19 cellular contexts compared by ENCODE assay signal in genomic region chr12:103768467-103769123, GRCh38.
DNase-seq lines count a peak whose midpoint lies in the region; ATAC-seq, FAIRE-seq and TF ChIP-seq lines count a peak whose summit lies in the region.
"Had no signal": no experiment of that assay in that cellular context is flagged by ENCODE, and none has a peak within 500 bp of the region (broad histone marks: within the 10 kb centered on the region; RNA-seq: fewer than 3 reads in every experiment).

No MANE protein-coding gene starts in this region.

- ATAC-seq in A549 (peak; percentile 67 to 74), HCT116 (peak; percentile 53)
- ATAC-seq in activated CD4-positive, CD25-positive, alpha-beta regulatory T cell treated with anti-CD3 and anti-CD28 coated beads, Interleukin-2, amount 50 U/mL, for 24 hours: no peak
- ATAC-seq: lower lobe of right lung had no signal

- TF ChIP-seq RAD21 in A549 (conservative IDR thresholded peaks at IDR 0.05 in 1 of 2, IDR thresholded peaks at IDR 0.05 in 1 of 2) (peak in 1 of 2 experiments; percentile 24; a peak in 1 of 5 replicates), HCT116 (IDR thresholded peaks at IDR 0.05; ENCODE audit: low read depth) (no peak)

- RAD21 ChIA-PET in HCT116 (lab: Charles Lee; ENCODE audit: low non-redundant PET in 1 of 2, low total read pairs in 2 of 2, uncharacterized antibody in 2 of 2, unreplicated experiment in 2 of 2): no interaction called here

- H3K9ac ChIP-seq in HCT116 (ENCODE audit: low read length): no peak overlapping the region

- BruUV-seq in HCT116 (replicated peaks; lab: Mats Ljungman, UMichigan): no TSS peak

- TF ChIP-seq POLR2A in A549 (IDR thresholded peaks at IDR 0.05; ENCODE audit: low read length) (no peak), HCT116 (IDR thresholded peaks at IDR 0.05; ENCODE audit: borderline replicate concordance, extremely low read depth, insufficient read depth, insufficient read length) (no peak)

- no peak for FAIRE-seq in A549 (lab: Jason Lieb, UNC)
- FAIRE-seq: astrocyte, G401.6 had no signal

- H3K9me2 ChIP-seq in HCT116 (ENCODE audit: insufficient read depth): no peaks in the 10 kb centered on the region

- H3K4me3 ChIP-seq in A549 (no peak overlapping the region), HCT116 (replicated peaks in 1 of 2; ENCODE audit: low read depth in 1 of 2, low read length in 2 of 2) (no peak overlapping the region), choroid plexus epithelial cell (ENCODE audit: low read depth, low read length) (no peak overlapping the region)
- H3K4me3 ChIP-seq: lower lobe of right lung, ovary, SJCRH30 had no signal

- H3K4me2 ChIP-seq in A549 (no peak overlapping the region), HCT116 (ENCODE audit: low read length) (no peak overlapping the region)

- CTCF ChIA-PET in A549 (lab: Yijun Ruan, JAX): interaction anchor here (1.3 to 7.7 kb wide), 4 partner anchors 12 to 143 kb away, joined by 4 to 80 read pairs (median 24); no protein-coding TSS in a partner anchor
- CTCF ChIA-PET in HCT116 (lab: Charles Lee): no interaction called here

- H3K9me3 ChIP-seq in A549 (no peaks in the 10 kb centered on the region), HCT116 (ENCODE audit: control insufficient read depth in 1 of 2, insufficient read depth in 1 of 2, low read depth in 1 of 2, low read length in 2 of 2) (no peaks in the 10 kb centered on the region)
- H3K9me3 ChIP-seq: lower lobe of right lung, ovary, SJCRH30 had no signal

- intact Hi-C loops in HCT116 (cut with micrococcal nuclease): no loop called here

- H3K36me3 ChIP-seq in HCT116 (ENCODE audit: control insufficient read depth in 1 of 2, insufficient read depth in 2 of 2, low read length in 2 of 2): peaks cover 0 to 3% of the 10 kb centered on the region in 2 experiments
- H3K36me3 ChIP-seq: ovary had no signal

- no peak overlapping the region for H2AFZ ChIP-seq in HCT116 (ENCODE audit: low read depth, low read length, poor library complexity, severe bottlenecking)

- TF ChIP-seq CTCF in A549 (IDR thresholded peaks at IDR 0.05): 0 out of 3 replicates have a peak, but pooled peaks have one; percentile 14
- no peak for TF ChIP-seq CTCF in HCT116 (IDR thresholded peaks at IDR 0.05 in 2 of 3, conservative IDR thresholded peaks at IDR 0.05 in 1 of 3; ENCODE audit: borderline replicate concordance in 1 of 3, insufficient read depth in 1 of 3, low read depth in 2 of 3, low read length in 2 of 3)
- peak; percentile 33 for TF ChIP-seq CTCF in choroid plexus epithelial cell (conservative IDR thresholded peaks at IDR 0.05; ENCODE audit: low read depth, low read length)

- H3K27ac ChIP-seq in A549 (no peak overlapping the region), HCT116 (ENCODE audit: low read depth, low read length) (no peak overlapping the region)
- H3K27ac ChIP-seq: lower lobe of right lung, ovary, SJCRH30 had no signal

- H3K4me1 ChIP-seq in A549 (0 out of 3 replicates have a peak, but pooled peaks cover 3% of the 10 kb centered on the region), HCT116 (ENCODE audit: control insufficient read depth in 1 of 2, insufficient read depth in 2 of 2, low read length in 2 of 2) (peaks cover 6 to 8% of the 10 kb centered on the region in 2 experiments; a peak in 2 of 4 replicates)
- H3K4me1 ChIP-seq: lower lobe of right lung had no signal

- WGBS in A549 (ENCODE audit: missing lambda C conversion rate): 66% methylated on average over 8 of the region's 8 CpGs

- DNase-seq in A549 (ENCODE audit: low read depth in 1 of 2, low spot score in 1 of 2): peak in 1 of 2 experiments; percentile 57
- DNase-seq in HCT116 (ENCODE audit: low read depth, low spot score): no peak
- DNase-seq in NOMO-1 treated with DMSO at 0.1 percent for 48 hours (lab: John Stamatoyannopoulos, UW; ENCODE audit: unreplicated experiment): peak; percentile 1
- peak; percentile 27 for DNase-seq in choroid plexus epithelial cell (ENCODE audit: low read depth)
- DNase-seq in MV-4-11 (lab: John Stamatoyannopoulos, UW): no peak
- DNase-seq in COR-L47 (lab: John Stamatoyannopoulos, UW): no peak
- no peak for DNase-seq in stimulated activated CD8-positive, alpha-beta memory T cell treated with anti-CD3 and anti-CD28 coated beads, Interleukin-4, amount 100 ng/mL, for 48 hours
- DNase-seq: activated CD4-positive, alpha-beta T cell treated with anti-CD3 and anti-CD28 coated beads, Interleukin-2, amount 10 ng/mL, durations not matched to agents 24 days and 14 days; activated naive CD4-positive, alpha-beta T cell; CD8-positive, alpha-beta memory T cell; cortex of kidney; lower lobe of right lung; ovary; stimulated activated CD4-positive, alpha-beta T cell treated with anti-CD3 and anti-CD28 coated beads, Interleukin-2, amount 100 ng/mL, for 24 hours; T-helper 9 cell had no signal

- no peaks in the 10 kb centered on the region for H3K79me2 ChIP-seq in HCT116 (ENCODE audit: insufficient read depth, low read length)

- TF ChIP-seq EP300 in A549 (IDR thresholded peaks at IDR 0.05): no peak

- no peaks in the 10 kb centered on the region for H3K27me3 ChIP-seq in HCT116 (ENCODE audit: insufficient read depth, low read length)
- H3K27me3 ChIP-seq: ovary, SJCRH30 had no signal

- POLR2A ChIA-PET in A549 (lab: Yijun Ruan, JAX): no interaction called here
- POLR2A ChIA-PET in HCT116 (lab: Charles Lee): no interaction called here

- no peaks in the 10 kb centered on the region for H4K20me1 ChIP-seq in HCT116 (ENCODE audit: insufficient read depth)

TF ChIP-seq in A549, 52 proteins besides CTCF, POLR2A, EP300 and RAD21:
- no peak for TF ChIP-seq ATOH8 (CRISPR knock-in tag; IDR thresholded peaks at IDR 0.05; ENCODE audit: low read depth)
- TF ChIP-seq HMGXB4 (CRISPR knock-in tag; IDR thresholded peaks at IDR 0.05; ENCODE audit: borderline replicate concordance): no peak
- no peak for TF ChIP-seq ZFP36 (IDR thresholded peaks at IDR 0.05; ENCODE audit: borderline replicate concordance, partially characterized antibody)
TF ChIP-seq in A549: peak in this region for 0.

TF ChIP-seq in HCT116, 20 proteins besides CTCF, POLR2A, EP300 and RAD21 (continues in another document):
- TF ChIP-seq REST (IDR thresholded peaks at IDR 0.05; ENCODE audit: low read depth) (no peak), CEBPB (IDR thresholded peaks at IDR 0.05; ENCODE audit: low read depth) (no peak), EZH2phosphoT487 (IDR thresholded peaks at IDR 0.05; ENCODE audit: borderline replicate concordance) (no peak), CBX3 (IDR thresholded peaks at IDR 0.05; ENCODE audit: low read depth) (no peak), ZBTB33 (IDR thresholded peaks at IDR 0.05; ENCODE audit: extremely low read depth, insufficient replicate concordance, low read length) (no peak), ZNF274 (IDR thresholded peaks at IDR 0.05; ENCODE audit: low read depth, low read length) (no peak), SP1 (IDR thresholded peaks at IDR 0.05; ENCODE audit: low read depth) (no peak), ATF3 (IDR thresholded peaks at IDR 0.05) (no peak), MAX (IDR thresholded peaks at IDR 0.05) (no peak), TCF7L2 (IDR thresholded peaks at IDR 0.05; ENCODE audit: borderline replicate concordance, extremely low read depth, insufficient read depth, insufficient read length) (no peak), SRF (IDR thresholded peaks at IDR 0.05; ENCODE audit: low read depth) (no peak), EGR1 (IDR thresholded peaks at IDR 0.05; ENCODE audit: low read depth) (no peak), ZFX (IDR thresholded peaks at IDR 0.05) (no peak)

Comparison
In these comparisons a context has a peak if more than half of its experiments do, and no peak if none do; other contexts are left out.
1. ATAC-seq: peak in A549 (2 of 2) and HCT116 (single experiment); none in activated CD4-positive, CD25-positive, alpha-beta regulatory T cell treated with anti-CD3 and anti-CD28 coated beads, Interleukin-2, amount 50 U/mL, for 24 hours (0 of 2).
2. DNase-seq: peak in NOMO-1 treated with DMSO at 0.1 percent for 48 hours (single experiment) and choroid plexus epithelial cell (single experiment); none in HCT116 (single experiment), MV-4-11 (single experiment), COR-L47 (single experiment) and stimulated activated CD8-positive, alpha-beta memory T cell treated with anti-CD3 and anti-CD28 coated beads, Interleukin-4, amount 100 ng/mL, for 48 hours (single experiment).
3. CTCF ChIP-seq: peak in A549 (single experiment) and choroid plexus epithelial cell (single experiment); none in HCT116 (0 of 3).
4. Of the 6 proteins assayed by ChIP-seq in both A549 and HCT116: peak only in A549: CTCF; only in HCT116: none; in both: none; in neither: 4; mixed calls (peak in some experiments, not most) for 1.